In genomic region chr17:82100502-82101298, GRCh38 we compare ENCODE assay signal across 12 cellular contexts. TPM values are rescaled to one million over a fixed set of nuclear protein-coding genes. Genes with fewer than 3 reads are reported as not detected.
A peak's percentile ranks its signal among the peaks of the same experiment; 100 is the strongest.
DNase-seq lines count a peak whose midpoint lies in the region; ATAC-seq and TF ChIP-seq lines count a peak whose summit lies in the region.
"Had no signal": no experiment of that assay in that cellular context is flagged by ENCODE, and none has a peak within 500 bp of the region (broad histone marks: within the 10 kb centered on the region; RNA-seq: fewer than 3 reads in every experiment).

No MANE protein-coding gene starts in this region.

- peak overlapping the region; percentile 99 for H3K27ac ChIP-seq in VCaP
- peak overlapping the region; percentile 16 to 99 (median 92) for H3K27ac ChIP-seq in right lobe of liver
- H3K27ac ChIP-seq in uterus: peak overlapping the region in 1 of 2 donors; percentile 95
- H3K27ac ChIP-seq in substantia nigra (ENCODE audit: low read depth, low read length, poor library complexity, severe bottlenecking): no peak overlapping the region

- H3K27me3 Mint-ChIP-seq in natural killer cell (ENCODE audit: low read depth in 2 of 2): no peaks in the 10 kb centered on the region
- no peaks in the 10 kb centered on the region for H3K27me3 Mint-ChIP-seq in natural killer cell treated with Interleukin-12 subunit alpha and Interleukin-12 subunit beta and Interleukin-15 and Interleukin-18, amount 100 ng/mL, for 72 hours
- H3K27me3 Mint-ChIP-seq: effector memory CD8-positive, alpha-beta T cell had no signal

- H3K9me3 ChIP-seq in right lobe of liver (no peaks in the 10 kb centered on the region), uterus (no peaks in the 10 kb centered on the region)
- H3K9me3 ChIP-seq: ovary had no signal

- H3K4me3 ChIP-seq in right lobe of liver (peak overlapping the region in 1 of 3 donors; percentile 39), uterus (no peak overlapping the region)
- H3K4me3 ChIP-seq: ovary had no signal

- H3K27ac Mint-ChIP-seq in natural killer cell: no peak overlapping the region
- H3K27ac Mint-ChIP-seq in natural killer cell treated with Interleukin-12 subunit alpha and Interleukin-12 subunit beta and Interleukin-15 and Interleukin-18, amount 100 ng/mL, for 72 hours: no peak overlapping the region

- DNase-seq in natural killer cell (no peak), right lobe of liver (peak in 1 of 3 donors; percentile 24), uterus (peak; percentile 18 to 19), hypothalamus (lab: John Stamatoyannopoulos, UW) (no peak), substantia nigra (lab: John Stamatoyannopoulos, UW) (no peak), SW480 (ENCODE audit: low spot score) (no peak)
- DNase-seq in natural killer cell treated with Interleukin-12 subunit alpha and Interleukin-12 subunit beta and Interleukin-15 and Interleukin-18, amount 100 ng/mL, for 72 hours (ENCODE audit: low spot score): no peak
- DNase-seq: activated CD8-positive, alpha-beta memory T cell treated with anti-CD3 and anti-CD28 coated beads, Interleukin-2, amount 50 U/mL, for 4 hours; COR-L47; effector memory CD8-positive, alpha-beta T cell had no signal

- TF ChIP-seq POLR2A in right lobe of liver (IDR thresholded peaks at IDR 0.05) (no peak), uterus (IDR thresholded peaks at IDR 0.05) (no peak)

- H3K4me1 Mint-ChIP-seq in natural killer cell: peaks cover 5 to 11% of the 10 kb centered on the region in 2 donors
- H3K4me1 Mint-ChIP-seq in natural killer cell treated with Interleukin-12 subunit alpha and Interleukin-12 subunit beta and Interleukin-15 and Interleukin-18, amount 100 ng/mL, for 72 hours (ENCODE audit: low read depth in 2 of 2): peaks cover 0 to 2% of the 10 kb centered on the region in 2 donors

- peaks cover 0 to 76% (median 31%) of the 10 kb centered on the region in 4 donors for H3K4me1 ChIP-seq in right lobe of liver
- H3K4me1 ChIP-seq in uterus: peaks cover 0 to 21% of the 10 kb centered on the region in 2 donors

- H3K36me3 Mint-ChIP-seq in natural killer cell: no peaks in the 10 kb centered on the region
- H3K36me3 Mint-ChIP-seq in natural killer cell treated with Interleukin-12 subunit alpha and Interleukin-12 subunit beta and Interleukin-15 and Interleukin-18, amount 100 ng/mL, for 72 hours: no peaks in the 10 kb centered on the region

- no peaks in the 10 kb centered on the region for H3K9me3 Mint-ChIP-seq in natural killer cell
- H3K9me3 Mint-ChIP-seq in natural killer cell treated with Interleukin-12 subunit alpha and Interleukin-12 subunit beta and Interleukin-15 and Interleukin-18, amount 100 ng/mL, for 72 hours: no peaks in the 10 kb centered on the region
- H3K9me3 Mint-ChIP-seq: effector memory CD8-positive, alpha-beta T cell had no signal

- TF ChIP-seq CTCF in natural killer cell (IDR thresholded peaks at IDR 0.05) (no peak), VCaP (conservative IDR thresholded peaks at IDR 0.05) (no peak), right lobe of liver (IDR thresholded peaks at IDR 0.05) (no peak), uterus (IDR thresholded peaks at IDR 0.05) (no peak)

- H3K4me3 Mint-ChIP-seq in natural killer cell: peak overlapping the region; percentile 9
- H3K4me3 Mint-ChIP-seq in natural killer cell treated with Interleukin-12 subunit alpha and Interleukin-12 subunit beta and Interleukin-15 and Interleukin-18, amount 100 ng/mL, for 72 hours: no peak overlapping the region

- ATAC-seq in natural killer cell (no peak), right lobe of liver (no peak)
- ATAC-seq in natural killer cell treated with Interleukin-12 subunit alpha and Interleukin-12 subunit beta and Interleukin-15 and Interleukin-18, amount 100 ng/mL, for 72 hours: no peak
- ATAC-seq: effector memory CD8-positive, alpha-beta T cell had no signal

- no peaks in the 10 kb centered on the region for H3K27me3 ChIP-seq in right lobe of liver
- H3K27me3 ChIP-seq in uterus: no peaks in the 10 kb centered on the region
- H3K27me3 ChIP-seq: ovary had no signal

- peaks cover 0 to 8% (median 0%) of the 10 kb centered on the region in 4 donors for H3K36me3 ChIP-seq in right lobe of liver
- no peaks in the 10 kb centered on the region for H3K36me3 ChIP-seq in uterus
- H3K36me3 ChIP-seq: ovary had no signal

- intact Hi-C loops in natural killer cell (cut with micrococcal nuclease): no loop called here
- intact Hi-C loops in right lobe of liver (cut with DNase I): no loop called here
- intact Hi-C loops in uterus (cut with DNase I; ENCODE audit: low total_unique reads): no loop called here

- WGBS in right lobe of liver (ENCODE audit: insufficient coverage, low coverage, low lambda C conversion rate, missing lambda C conversion rate): 34% methylated on average over 10 of the region's 35 CpGs

RNA-seq across cellular contexts. Expression of gene FASN, which starts 2.7 kb away (rescaled TPM):
- total RNA-seq in natural killer cell (10 to 100 TPM; 53.8 to 56.2 (median 54.0) TPM), right lobe of liver (100 to 1,000 TPM in 4 of 6 experiments, 10 to 100 TPM in 2; 76.5 to 290 (median 217) TPM), uterus (10 to 100 TPM in 2 of 4 donors, 1 to 10 TPM in 2; 5.3 to 59.4 (median 23.4) TPM)
- total RNA-seq in natural killer cell treated with Interleukin-12 subunit alpha and Interleukin-12 subunit beta and Interleukin-15 and Interleukin-18, amount 100 ng/mL, for 72 hours: 100 to 1,000 TPM; 195 to 451 TPM

RNA-seq across cellular contexts. Expression of gene DUS1L, which starts 35.1 kb away (rescaled TPM):
- 100 to 1,000 TPM; 122 to 144 (median 136) TPM for total RNA-seq in natural killer cell
- 100 to 1,000 TPM; 125 to 196 TPM for total RNA-seq in natural killer cell treated with Interleukin-12 subunit alpha and Interleukin-12 subunit beta and Interleukin-15 and Interleukin-18, amount 100 ng/mL, for 72 hours
- total RNA-seq in right lobe of liver: 100 to 1,000 TPM in 2 of 6 experiments, 10 to 100 TPM in 4; 61.8 to 115 (median 89.9) TPM
- total RNA-seq in uterus: 10 to 100 TPM; 30.2 to 70.6 (median 46.5) TPM

RNA-seq across cellular contexts. Expression of gene GPS1, which starts 49.0 kb away (rescaled TPM):
- total RNA-seq in natural killer cell (10 to 100 TPM; 78.9 to 87.6 (median 85.3) TPM), right lobe of liver (10 to 100 TPM; 46.5 to 93.5 (median 62.1) TPM), uterus (100 to 1,000 TPM in 1 of 4 donors, 10 to 100 TPM in 3; 76.0 to 326 (median 85.6) TPM)
- 100 to 1,000 TPM; 112 to 114 TPM for total RNA-seq in natural killer cell treated with Interleukin-12 subunit alpha and Interleukin-12 subunit beta and Interleukin-15 and Interleukin-18, amount 100 ng/mL, for 72 hours

RNA-seq across cellular contexts. Expression of gene RFNG, which starts 49.1 kb away (rescaled TPM):
- 10 to 100 TPM; 22.7 to 26.7 (median 23.2) TPM for total RNA-seq in natural killer cell
- 10 to 100 TPM; 18.2 to 23.1 TPM for total RNA-seq in natural killer cell treated with Interleukin-12 subunit alpha and Interleukin-12 subunit beta and Interleukin-15 and Interleukin-18, amount 100 ng/mL, for 72 hours
- total RNA-seq in right lobe of liver: 10 to 100 TPM; 29.9 to 53.3 (median 43.7) TPM
- total RNA-seq in uterus: 10 to 100 TPM; 11.8 to 33.7 (median 23.3) TPM

Comparison
In these comparisons a context has a peak if more than half of its experiments do, and no peak if none do; other contexts are left out.
1. DNase-seq: peak in uterus (2 of 2); none in natural killer cell (single experiment), natural killer cell treated with Interleukin-12 subunit alpha and Interleukin-12 subunit beta and Interleukin-15 and Interleukin-18, amount 100 ng/mL, for 72 hours (single experiment), hypothalamus (0 of 51), substantia nigra (0 of 49) and SW480 (single experiment).